Comparison of ENCODE assay signal across 1 cellular context in genomic region chr2:169715379-169716228, GRCh38.
TF ChIP-seq lines count a peak whose summit lies in the region.

No MANE protein-coding gene starts in this region.

TF ChIP-seq in K562, 482 proteins besides CTCF, POLR2A, EP300 and RAD21 (continued from another document and continues in another):
- TF ChIP-seq ZKSCAN1 (IDR thresholded peaks at IDR 0.05; ENCODE audit: low read depth, low read length) (0 out of 2 replicates have a peak, but pooled peaks have one; percentile 10), FOXP1 (CRISPR knock-in tag; IDR thresholded peaks at IDR 0.05) (no peak), ZSCAN32 (CRISPR knock-in tag; IDR thresholded peaks at IDR 0.05) (no peak), ZBTB12 (CRISPR knock-in tag; IDR thresholded peaks at IDR 0.05) (no peak), SRSF3 (IDR thresholded peaks at IDR 0.05; ENCODE audit: insufficient read depth, low read length) (no peak), CREM (IDR thresholded peaks at IDR 0.05; ENCODE audit: low read depth) (0 out of 2 replicates have a peak, but pooled peaks have one; percentile 26), NFIX (CRISPR knock-in tag; IDR thresholded peaks at IDR 0.05; ENCODE audit: low read depth) (no peak), ZBTB17 (CRISPR knock-in tag; IDR thresholded peaks at IDR 0.05) (0 out of 2 replicates have a peak, but pooled peaks have one; percentile 22), THAP12 (CRISPR knock-in tag; IDR thresholded peaks at IDR 0.05) (no peak), TAF7 (tag; IDR thresholded peaks at IDR 0.05) (no peak), EHMT2 (IDR thresholded peaks at IDR 0.05) (no peak), DPF2 (IDR thresholded peaks at IDR 0.05) (0 out of 2 replicates have a peak, but pooled peaks have one; percentile 57), CBFA2T3 (IDR thresholded peaks at IDR 0.05) (peak; percentile 83), ZNF644 (tag; IDR thresholded peaks at IDR 0.05; ENCODE audit: low read depth) (no peak), CHCHD3 (CRISPR knock-in tag; IDR thresholded peaks at IDR 0.05) (no peak), PTBP1 (IDR thresholded peaks at IDR 0.05; ENCODE audit: low read depth, low read length) (no peak), SLC30A9 (CRISPR knock-in tag; IDR thresholded peaks at IDR 0.05) (no peak), NCOA6 (IDR thresholded peaks at IDR 0.05) (no peak), RAD51 (IDR thresholded peaks at IDR 0.05; ENCODE audit: borderline replicate concordance, low read depth) (no peak), MCM2 (IDR thresholded peaks at IDR 0.05; ENCODE audit: low read depth) (no peak), ZHX1 (conservative IDR thresholded peaks at IDR 0.05; ENCODE audit: low read length) (no peak), ZBTB1 (CRISPR knock-in tag; IDR thresholded peaks at IDR 0.05; ENCODE audit: borderline replicate concordance, low read depth) (no peak), THRA (IDR thresholded peaks at IDR 0.05) (no peak), YBX1 (IDR thresholded peaks at IDR 0.05) (no peak), E4F1 (CRISPR knock-in tag; IDR thresholded peaks at IDR 0.05; ENCODE audit: borderline replicate concordance) (no peak), SETDB1 (IDR thresholded peaks at IDR 0.05; ENCODE audit: low read length) (no peak), ELF1 (tag; IDR thresholded peaks at IDR 0.05) (no peak), NRF1 (conservative IDR thresholded peaks at IDR 0.05 in 1 of 2, IDR thresholded peaks at IDR 0.05 in 1 of 2) (peak in 1 of 2 experiments; percentile 4; a peak in 1 of 4 replicates), ZNF133 (CRISPR knock-in tag; IDR thresholded peaks at IDR 0.05) (no peak), HMBOX1 (IDR thresholded peaks at IDR 0.05) (peak; percentile 99), MCM5 (IDR thresholded peaks at IDR 0.05; ENCODE audit: low read depth) (no peak), E2F1 (CRISPR knock-in tag; IDR thresholded peaks at IDR 0.05) (no peak), TCFL5 (CRISPR knock-in tag; conservative IDR thresholded peaks at IDR 0.05) (no peak), FOXM1 (IDR thresholded peaks at IDR 0.05; ENCODE audit: low read depth) (0 out of 2 replicates have a peak, but pooled peaks have one; percentile 14), FOXM1 (CRISPR knock-in tag; IDR thresholded peaks at IDR 0.05; ENCODE audit: low read depth) (no peak), ZEB2 (IDR thresholded peaks at IDR 0.05) (0 out of 2 replicates have a peak, but pooled peaks have one; percentile 14), CREBBP (IDR thresholded peaks at IDR 0.05; ENCODE audit: low read depth, low read length) (no peak), ZNF609 (CRISPR knock-in tag; IDR thresholded peaks at IDR 0.05; ENCODE audit: borderline replicate concordance) (no peak), NUFIP1 (IDR thresholded peaks at IDR 0.05; ENCODE audit: partially characterized antibody) (no peak), IRF9 (tag; IDR thresholded peaks at IDR 0.05) (no peak), TSC22D4 (tag; IDR thresholded peaks at IDR 0.05) (no peak), ATF1 (CRISPR knock-in tag; IDR thresholded peaks at IDR 0.05) (no peak), ATF1 (tag; IDR thresholded peaks at IDR 0.05) (0 out of 2 replicates have a peak, but pooled peaks have one; percentile 40)
